ENCODE assay signal across 19 cellular contexts in genomic region chr17:79131701-79132100, GRCh38.
"Had no signal": no experiment of that assay in that cellular context is flagged by ENCODE, and none has a peak within 500 bp of the region (broad histone marks: within the 10 kb centered on the region; RNA-seq: fewer than 3 reads in every experiment).

No MANE protein-coding gene starts in this region.

- H3K27me3 ChIP-seq: right lobe of liver, uterus had no signal

- H3K4me1 ChIP-seq: lower lobe of right lung, pancreas, right lobe of liver, transverse colon, upper lobe of right lung, uterus had no signal

- H3K4me3 ChIP-seq: lower lobe of right lung, pancreas, right lobe of liver, thoracic aorta, transverse colon, upper lobe of right lung, uterus had no signal

- H3K27ac Mint-ChIP-seq: effector memory CD8-positive, alpha-beta T cell; immature natural killer cell; natural killer cell; stimulated activated naive B cell treated with anti-CD40 and anti-IgM and Interleukin-4, amounts not matched to agents 10 μg/mL and 1 μg/mL and 100 μg/mL, for 72 hours; stimulated activated naive CD8-positive, alpha-beta T cell treated with anti-CD3 and anti-CD28 coated beads, Interleukin-15, Interleukin-2, amounts not matched to agents 100 ng/mL and 50 ng/mL, for 24 hours had no signal

- H3K4me3 Mint-ChIP-seq: effector memory CD8-positive, alpha-beta T cell; immature natural killer cell; natural killer cell; stimulated activated naive B cell treated with anti-CD40 and anti-IgM and Interleukin-4, amounts not matched to agents 10 μg/mL and 1 μg/mL and 100 μg/mL, for 72 hours; stimulated activated naive CD8-positive, alpha-beta T cell treated with anti-CD3 and anti-CD28 coated beads, Interleukin-15, Interleukin-2, amounts not matched to agents 100 ng/mL and 50 ng/mL, for 24 hours had no signal

- H3K36me3 ChIP-seq: lower lobe of right lung, neutrophil, pancreas, right lobe of liver, thoracic aorta, transverse colon, upper lobe of right lung, uterus had no signal

- H3K36me3 Mint-ChIP-seq: immature natural killer cell; natural killer cell; stimulated activated naive B cell treated with anti-CD40 and anti-IgM and Interleukin-4, amounts not matched to agents 10 μg/mL and 1 μg/mL and 100 μg/mL, for 72 hours had no signal

- DNase-seq: cortex of kidney; effector memory CD8-positive, alpha-beta T cell; hypothalamus; immature natural killer cell; left ventricle myocardium superior; lower lobe of right lung; natural killer cell; pancreas; right lobe of liver; small intestine; stimulated activated CD4-positive, alpha-beta T cell treated with anti-CD3 and anti-CD28 coated beads, Interleukin-15, amount 100 ng/mL, for 24 hours; stimulated activated CD4-positive, alpha-beta T cell treated with anti-CD3 and anti-CD28 coated beads, Interleukin-2, amount 100 ng/mL, for 48 hours; stimulated activated naive B cell treated with anti-CD40 and anti-IgM and Interleukin-4, amounts not matched to agents 10 μg/mL and 1 μg/mL and 100 μg/mL, for 72 hours; transverse colon; upper lobe of right lung; uterus had no signal

- H3K27ac ChIP-seq: lower lobe of right lung, neutrophil, pancreas, right lobe of liver, thoracic aorta, transverse colon, upper lobe of right lung, uterus had no signal

- H3K4me1 Mint-ChIP-seq: immature natural killer cell; natural killer cell; stimulated activated naive B cell treated with anti-CD40 and anti-IgM and Interleukin-4, amounts not matched to agents 10 μg/mL and 1 μg/mL and 100 μg/mL, for 72 hours had no signal

- ATAC-seq: effector memory CD8-positive, alpha-beta T cell; left ventricle myocardium superior; lower lobe of right lung; pancreas; right lobe of liver; stimulated activated naive B cell treated with anti-CD40 and anti-IgM and Interleukin-4, amounts not matched to agents 10 μg/mL and 1 μg/mL and 100 μg/mL, for 72 hours; upper lobe of right lung had no signal

- H3K9me3 ChIP-seq: lower lobe of right lung, neutrophil, pancreas, right lobe of liver, thoracic aorta, transverse colon, upper lobe of right lung, uterus had no signal

- H3K9me3 Mint-ChIP-seq: effector memory CD8-positive, alpha-beta T cell; immature natural killer cell; natural killer cell; stimulated activated naive B cell treated with anti-CD40 and anti-IgM and Interleukin-4, amounts not matched to agents 10 μg/mL and 1 μg/mL and 100 μg/mL, for 72 hours; stimulated activated naive CD8-positive, alpha-beta T cell treated with anti-CD3 and anti-CD28 coated beads, Interleukin-15, Interleukin-2, amounts not matched to agents 100 ng/mL and 50 ng/mL, for 24 hours had no signal
